8 cellular contexts compared by ENCODE assay signal in genomic region chr19:31340059-31341025, GRCh38. TPM values are rescaled to one million over a fixed set of nuclear protein-coding genes. Genes with fewer than 3 reads are reported as not detected.
A peak's percentile ranks its signal among the peaks of the same experiment; 100 is the strongest.
DNase-seq lines count a peak whose midpoint lies in the region; ATAC-seq, FAIRE-seq and TF ChIP-seq lines count a peak whose summit lies in the region.

No MANE protein-coding gene starts in this region.

- H3K9ac ChIP-seq in keratinocyte (ENCODE audit: control insufficient read depth, extremely low read depth, insufficient read depth, low read length): no peak overlapping the region

- peaks cover 4 to 5% of the 10 kb centered on the region in 2 experiments for H3K36me3 ChIP-seq in HEK293 (ENCODE audit: control insufficient read depth in 2 of 2, insufficient read depth in 1 of 2, low read length in 2 of 2)
- peaks cover 0 to 7% of the 10 kb centered on the region in 2 experiments for H3K36me3 ChIP-seq in keratinocyte (ENCODE audit: control insufficient read depth in 2 of 2, extremely low read depth in 1 of 2, insufficient read depth in 2 of 2, low read length in 2 of 2)

- peaks cover 15% of the 10 kb centered on the region for H3K36me3 Mint-ChIP-seq in WTC11

- H3K4me3 ChIP-seq in HEK293 (ENCODE audit: low read depth, low read length) (no peak overlapping the region), keratinocyte (ENCODE audit: control insufficient read depth in 2 of 3, extremely low read depth in 1 of 3, insufficient read depth in 2 of 3, low read depth in 1 of 3, low read length in 3 of 3) (peak overlapping the region in 2 of 3 experiments; percentile 18 to 44)

- POLR2A ChIA-PET in HEK293 (lab: Yijun Ruan, JAX): interaction anchor here (1.1 kb wide), 1 partner anchor 10 kb away, joined by 4 read pairs; no protein-coding TSS in a partner anchor
- POLR2A ChIA-PET in WTC11 (lab: Charles Lee): no interaction called here

- no peaks in the 10 kb centered on the region for H3K9me3 Mint-ChIP-seq in WTC11

- TF ChIP-seq CTCF in HEK293 (tag by site-specific recombination; IDR thresholded peaks at IDR 0.05) (no peak), WTC11 (IDR thresholded peaks at IDR 0.05) (no peak), keratinocyte (optimal IDR thresholded peaks at IDR 0.05 in 1 of 3, IDR thresholded peaks at IDR 0.05 in 1 of 3, conservative IDR thresholded peaks at IDR 0.05 in 1 of 3; ENCODE audit: extremely low read depth in 1 of 3, insufficient read depth in 2 of 3, low read length in 3 of 3) (no peak)

- H3K9me3 ChIP-seq in HEK293 (ENCODE audit: control insufficient read depth, insufficient read depth, low read depth, low read length) (no peaks in the 10 kb centered on the region), keratinocyte (ENCODE audit: control insufficient read depth, low read depth, low read length) (no peaks in the 10 kb centered on the region)

- no peak overlapping the region for H3K4me3 Mint-ChIP-seq in WTC11

- H2AFZ ChIP-seq in keratinocyte (ENCODE audit: control insufficient read depth, low read length): no peak overlapping the region

- peaks cover 89% of the 10 kb centered on the region for H3K4me1 Mint-ChIP-seq in WTC11

- H3K27me3 Mint-ChIP-seq in WTC11 (ENCODE audit: low read depth): no peaks in the 10 kb centered on the region

- no peak for ATAC-seq in WTC11
- no peak for ATAC-seq in HG03439 (IDR thresholded peaks at IDR 0.05; ENCODE audit: unreplicated experiment)
- ATAC-seq in GM18505 (IDR thresholded peaks at IDR 0.05; ENCODE audit: unreplicated experiment): no peak

- H3K27ac Mint-ChIP-seq in WTC11: peak overlapping the region; percentile 57

- no peaks in the 10 kb centered on the region for H3K9me1 ChIP-seq in keratinocyte (ENCODE audit: control insufficient read depth, extremely low read depth, insufficient read depth, low read length)

- peaks cover 36% of the 10 kb centered on the region for H3K4me1 ChIP-seq in HEK293 (ENCODE audit: control insufficient read depth, insufficient read depth, low read length)
- peaks cover 21% of the 10 kb centered on the region for H3K4me1 ChIP-seq in keratinocyte (ENCODE audit: control insufficient read depth, extremely low read depth, insufficient read depth, low read length)

- FAIRE-seq in keratinocyte (lab: Jason Lieb, UNC): peak; percentile 61

- H3K27ac ChIP-seq in HEK293 (ENCODE audit: extremely low read depth, low read depth, low read length) (0 out of 2 replicates have a peak overlapping the region, but pooled peaks have one; percentile 32), keratinocyte (ENCODE audit: control insufficient read depth, insufficient read depth, low read length) (no peak overlapping the region)

- peaks cover 28% of the 10 kb centered on the region for H3K79me2 ChIP-seq in keratinocyte (ENCODE audit: control insufficient read depth, insufficient read depth, low read length)

- CTCF ChIA-PET in HEK293 (lab: Yijun Ruan, JAX) (interaction anchor here (0.6 to 1.2 kb wide), 6 partner anchors 10 to 989 kb away, joined by 3 to 4 read pairs (median 4); no protein-coding TSS in a partner anchor), WTC11 (lab: Charles Lee) (interaction anchor here (0.5 to 4.3 kb wide), 8 partner anchors 9 to 540 kb away, joined by 3 to 34 read pairs (median 5); no protein-coding TSS in a partner anchor)

- H3K27me3 ChIP-seq in keratinocyte (ENCODE audit: control insufficient read depth, extremely low read depth, insufficient read depth, low read length): no peaks in the 10 kb centered on the region

- dilution Hi-C loops in keratinocyte (cut with MboI; ENCODE audit: extremely low pct_ligation_motif_present, low sequenced_read_pairs): no loop called here

- DNase-seq in AG08396 (ENCODE audit: low spot score) (peak; percentile 41), WTC11 (ENCODE audit: low spot score) (no peak), keratinocyte (ENCODE audit: low read depth, low spot score) (no peak), nucleus accumbens (lab: John Stamatoyannopoulos, UW) (no peak), HPDE6-E6E7 (ENCODE audit: extremely low spot score) (no peak)

- H4K20me1 ChIP-seq in keratinocyte (ENCODE audit: control insufficient read depth, extremely low read depth, insufficient read depth, low read length): no peaks in the 10 kb centered on the region

- peak overlapping the region; percentile 75 for H3K4me2 ChIP-seq in keratinocyte (ENCODE audit: control insufficient read depth, extremely low read depth, insufficient read depth, low read depth, low read length)

- TF ChIP-seq POLR2A in GM18505 (IDR thresholded peaks at IDR 0.05; ENCODE audit: borderline replicate concordance, extremely low read depth, insufficient read depth, insufficient read length): no peak

TF ChIP-seq in HEK293, 187 proteins besides CTCF, POLR2A, EP300 and RAD21 (continues in another document):
- TF ChIP-seq ZNF169 (tag by site-specific recombination; IDR thresholded peaks at IDR 0.05): no peak
- peak; percentile 50 for TF ChIP-seq EGR2 (tag by site-specific recombination; IDR thresholded peaks at IDR 0.05; ENCODE audit: low read depth)
- peak; percentile 97 for TF ChIP-seq SP7 (tag by site-specific recombination; IDR thresholded peaks at IDR 0.05)
- no peak for TF ChIP-seq ZBTB48 (tag by site-specific recombination; IDR thresholded peaks at IDR 0.05)
- TF ChIP-seq ZNF76 (tag by site-specific recombination; IDR thresholded peaks at IDR 0.05; ENCODE audit: borderline replicate concordance, low read depth): 0 out of 2 replicates have a peak, but pooled peaks have one; percentile 20
- peak; percentile 49; the same call in 1 of the 2 replicates for TF ChIP-seq SCRT1 (tag by site-specific recombination; IDR thresholded peaks at IDR 0.05; ENCODE audit: borderline replicate concordance)
- TF ChIP-seq SCRT2 (tag by site-specific recombination; IDR thresholded peaks at IDR 0.05): peak; percentile 65; the same call in 1 of the 2 replicates
- TF ChIP-seq PATZ1 (tag by site-specific recombination; IDR thresholded peaks at IDR 0.05): no peak; the same call in 1 of the 2 replicates
- TF ChIP-seq TCF7L2 (IDR thresholded peaks at IDR 0.05; ENCODE audit: borderline replicate concordance, low read depth, low read length): 0 out of 2 replicates have a peak, but pooled peaks have one; percentile 16

TF ChIP-seq in WTC11, 78 proteins besides CTCF, POLR2A, EP300 and RAD21 (continues in another document):
- TF ChIP-seq EMX1 (CRISPR knock-in tag; IDR thresholded peaks at IDR 0.05) (no peak), E2F4 (CRISPR knock-in tag; IDR thresholded peaks at IDR 0.05; ENCODE audit: borderline replicate concordance, low read depth) (no peak), ELF4 (CRISPR knock-in tag; IDR thresholded peaks at IDR 0.05; ENCODE audit: low read depth) (no peak), AFF4 (CRISPR knock-in tag; IDR thresholded peaks at IDR 0.05; ENCODE audit: borderline replicate concordance) (no peak), ZNF317 (CRISPR knock-in tag; IDR thresholded peaks at IDR 0.05; ENCODE audit: borderline replicate concordance, low read depth) (no peak), GRHL2 (CRISPR knock-in tag; IDR thresholded peaks at IDR 0.05; ENCODE audit: insufficient replicate concordance, severe bottlenecking) (no peak)

RNA-seq across cellular contexts. Expression of gene TSHZ3, which starts 8.9 kb away (rescaled TPM):
- total RNA-seq in WTC11 (2021): 21.4 to 22.3 TPM (median 21.6 TPM) in 3 replicates
- 2.2 to 3.6 TPM (median 3.0 TPM) in 3 replicates for polyA plus RNA-seq in keratinocyte
- polyA plus RNA-seq in keratinocyte (2011; ENCODE audit: low read depth): 3.3 TPM
- polyA plus RNA-seq in keratinocyte (2011; cell fraction: cytosol; rRNA removed): 3.0 and 3.8 TPM in 2 replicates
- 8.7 and 9.8 TPM in 2 replicates for polyA plus RNA-seq in keratinocyte (2011; cell fraction: nucleus; rRNA removed)
- polyA plus RNA-seq in keratinocyte (2012; ENCODE audit: low replicate concordance): 2.6 and 6.1 TPM in 2 replicates
- 3.1 to 17.9 TPM (median 9.9 TPM) in 3 replicates for polyA minus RNA-seq in keratinocyte
- 3.6 TPM for polyA minus RNA-seq in keratinocyte (2011; cell fraction: cytosol; rRNA and poly(A)+ RNA removed)
- polyA minus RNA-seq in keratinocyte (2011; cell fraction: nucleus; rRNA and poly(A)+ RNA removed): 4.2 and 9.9 TPM in 2 replicates
